ENCODE assay signal across 1 cellular context in genomic region chr19:33519416-33519815, GRCh38.
TF ChIP-seq lines count a peak whose summit lies in the region.

No MANE protein-coding gene starts in this region.

TF ChIP-seq in HepG2, 621 proteins besides CTCF, POLR2A, EP300 and RAD21:
- TF ChIP-seq TFE3 (CRISPR knock-in tag; IDR thresholded peaks at IDR 0.05) = no peak
- TF ChIP-seq PRPF4 (IDR thresholded peaks at IDR 0.05; ENCODE audit: low read depth, low read length, poor library complexity, severe bottlenecking) = no peak
- TF ChIP-seq HNF4A (CRISPR knock-in tag; IDR thresholded peaks at IDR 0.05) = no peak
